In genomic region chr1:218904401-218904800, GRCh38 we compare ENCODE assay signal across 1 cellular context.
TF ChIP-seq lines count a peak whose summit lies in the region.

No MANE protein-coding gene starts in this region.

TF ChIP-seq in HepG2, 621 proteins besides CTCF, POLR2A, EP300 and RAD21 (continued from another document):
- TF ChIP-seq, protein P1, sequence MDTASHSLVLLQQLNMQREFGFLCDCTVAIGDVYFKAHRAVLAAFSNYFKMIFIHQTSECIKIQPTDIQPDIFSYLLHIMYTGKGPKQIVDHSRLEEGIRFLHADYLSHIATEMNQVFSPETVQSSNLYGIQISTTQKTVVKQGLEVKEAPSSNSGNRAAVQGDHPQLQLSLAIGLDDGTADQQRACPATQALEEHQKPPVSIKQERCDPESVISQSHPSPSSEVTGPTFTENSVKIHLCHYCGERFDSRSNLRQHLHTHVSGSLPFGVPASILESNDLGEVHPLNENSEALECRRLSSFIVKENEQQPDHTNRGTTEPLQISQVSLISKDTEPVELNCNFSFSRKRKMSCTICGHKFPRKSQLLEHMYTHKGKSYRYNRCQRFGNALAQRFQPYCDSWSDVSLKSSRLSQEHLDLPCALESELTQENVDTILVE (CRISPR knock-in tag; IDR thresholded peaks at IDR 0.05) = no peak
- no peak for TF ChIP-seq UBTF (CRISPR knock-in tag; IDR thresholded peaks at IDR 0.05)
- TF ChIP-seq ZNF770 (CRISPR knock-in tag; IDR thresholded peaks at IDR 0.05) = no peak
- TF ChIP-seq KLF12 (CRISPR knock-in tag; IDR thresholded peaks at IDR 0.05; ENCODE audit: borderline replicate concordance) = no peak
- no peak for TF ChIP-seq ZNF703 (CRISPR knock-in tag; IDR thresholded peaks at IDR 0.05; ENCODE audit: borderline replicate concordance)
- TF ChIP-seq CCAR2 (optimal IDR thresholded peaks at IDR 0.05; ENCODE audit: low read depth, low read length) = no peak
